1 cellular context compared by ENCODE assay signal in the genomic region with DNA sequence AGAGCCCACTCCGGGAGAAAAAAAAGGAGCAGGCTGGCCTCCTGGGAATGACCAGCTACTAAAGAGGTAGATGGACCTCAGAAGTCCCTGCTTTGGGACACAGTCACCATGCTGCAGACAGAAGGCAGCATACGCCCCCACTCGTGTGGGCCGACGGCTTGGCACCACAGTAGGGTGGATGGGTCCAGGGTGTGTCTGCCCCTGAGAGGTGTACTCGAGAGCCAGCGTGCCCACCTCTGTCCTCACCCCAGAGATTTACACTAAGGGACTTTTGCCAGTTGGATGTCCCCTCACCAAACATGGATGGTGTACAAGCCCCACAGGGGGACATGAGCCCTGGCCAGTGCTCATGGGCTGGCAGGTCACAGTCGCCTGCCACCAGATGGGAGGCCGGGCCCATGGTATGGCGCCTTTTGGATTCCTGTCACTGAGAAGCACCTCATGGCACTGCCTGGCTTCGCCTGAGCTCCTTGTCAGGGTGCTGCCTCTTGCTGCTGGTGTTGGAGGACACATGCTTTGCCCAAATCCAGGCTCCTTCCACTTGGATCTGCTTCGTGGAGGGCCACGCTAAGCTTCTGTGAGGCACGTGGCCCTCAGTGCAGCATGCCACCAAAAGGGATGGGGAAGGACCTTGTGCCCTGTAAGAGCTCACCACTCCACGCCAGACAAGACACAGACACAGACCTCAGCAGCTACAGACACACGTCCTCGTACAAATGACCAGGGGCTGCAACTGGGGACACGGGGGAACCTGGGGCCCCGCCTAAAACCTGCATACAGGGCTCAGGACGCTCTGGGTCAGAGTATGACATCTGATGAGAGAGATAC.
TF ChIP-seq lines count a peak whose summit lies in the region.

No MANE protein-coding gene starts in this region.

TF ChIP-seq in IMR-90, 13 proteins besides CTCF, POLR2A, EP300 and RAD21:
- TF ChIP-seq MXI1 (IDR thresholded peaks at IDR 0.05; ENCODE audit: borderline replicate concordance, low read depth, low read length), result no peak
- TF ChIP-seq FOS (IDR thresholded peaks at IDR 0.05; ENCODE audit: low read depth, low read length), result no peak
- TF ChIP-seq, protein P1, sequence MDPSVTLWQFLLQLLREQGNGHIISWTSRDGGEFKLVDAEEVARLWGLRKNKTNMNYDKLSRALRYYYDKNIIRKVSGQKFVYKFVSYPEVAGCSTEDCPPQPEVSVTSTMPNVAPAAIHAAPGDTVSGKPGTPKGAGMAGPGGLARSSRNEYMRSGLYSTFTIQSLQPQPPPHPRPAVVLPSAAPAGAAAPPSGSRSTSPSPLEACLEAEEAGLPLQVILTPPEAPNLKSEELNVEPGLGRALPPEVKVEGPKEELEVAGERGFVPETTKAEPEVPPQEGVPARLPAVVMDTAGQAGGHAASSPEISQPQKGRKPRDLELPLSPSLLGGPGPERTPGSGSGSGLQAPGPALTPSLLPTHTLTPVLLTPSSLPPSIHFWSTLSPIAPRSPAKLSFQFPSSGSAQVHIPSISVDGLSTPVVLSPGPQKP (IDR thresholded peaks at IDR 0.05; ENCODE audit: borderline replicate concordance, low read depth, low read length), result no peak
